ENCODE assay signal across 22 cellular contexts in the genomic region with DNA sequence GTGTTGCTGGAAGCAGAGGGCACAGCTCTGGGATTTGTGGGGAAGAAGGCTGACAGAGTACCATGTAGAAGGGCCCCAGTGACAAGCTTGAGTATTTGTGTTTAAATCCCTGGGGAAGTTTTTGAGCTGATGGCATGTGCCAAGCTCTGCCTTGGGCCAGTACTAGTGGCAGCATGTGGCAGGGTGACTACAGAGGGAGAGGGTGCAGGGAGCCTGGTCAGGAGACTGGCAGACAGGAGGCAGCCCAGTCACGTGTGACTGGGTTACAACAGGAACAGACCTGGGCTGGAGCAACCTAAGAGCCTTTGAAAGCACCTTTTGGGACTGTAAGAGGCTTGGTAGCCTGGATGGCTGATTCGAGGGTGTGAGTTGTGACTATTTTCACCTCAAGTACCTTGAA.
"Had no signal": no experiment of that assay in that cellular context is flagged by ENCODE, and none has a peak within 500 bp of the region (broad histone marks: within the 10 kb centered on the region; RNA-seq: fewer than 3 reads in every experiment).

No MANE protein-coding gene starts in this region.

- ATAC-seq: activated T-helper 17 cell treated with anti-CD3 and anti-CD28 coated beads, Interleukin-2, amount 50 U/mL, for 72 hours had no signal

- H3K27me3 ChIP-seq: brain microvascular endothelial cell, cardiac muscle cell, SJCRH30 had no signal

- H3K9me3 ChIP-seq: SJCRH30, SK-N-SH had no signal

- H3K9ac ChIP-seq: KMS-11, SK-N-SH had no signal

- H3K4me2 ChIP-seq: KMS-11, SK-N-SH had no signal

- H3K27ac ChIP-seq: brain microvascular endothelial cell, cardiac muscle cell, KMS-11, SJCRH30, VCaP had no signal

- H3K4me3 ChIP-seq: cardiac muscle cell, SJCRH30 had no signal

- H3K36me3 ChIP-seq: brain microvascular endothelial cell, cardiac muscle cell, SJCRH30 had no signal

- DNase-seq: activated CD4-positive, alpha-beta memory T cell treated with anti-CD3 and anti-CD28 coated beads for 36 hours; activated CD4-positive, alpha-beta T cell treated with anti-CD3 and anti-CD28 coated beads, Interleukin-2, amount 10 ng/mL, durations not matched to agents 7 days and 5 days; activated CD4-positive, CD25-positive, alpha-beta regulatory T cell; activated gamma-delta T cell; activated naive CD4-positive, alpha-beta T cell treated with anti-CD3 and anti-CD28 coated beads, Interleukin-2, amount 10 ng/mL, durations not matched to agents 7 days and 5 days; activated naive CD8-positive, alpha-beta T cell treated with anti-CD3 and anti-CD28 coated beads for 36 hours; activated T-cell treated with anti-CD3 and anti-CD28 coated beads for 4 hours; activated T-cell treated with anti-CD3 and anti-CD28 coated beads, Interleukin-2, amount 50 U/mL, for 48 hours; brain microvascular endothelial cell; NCI-H1092; NCI-H1417; NCI-H1930; NCI-H345; NCI-H510A; NCI-H526 treated with DMSO at 0.1 percent for 48 hours; SJCRH30; T-helper 1 cell had no signal
